In genomic region chr12:57247041-57247440, GRCh38 we compare ENCODE assay signal across 17 cellular contexts. TPM values are rescaled to one million over a fixed set of nuclear protein-coding genes. Genes with fewer than 3 reads are reported as not detected.
DNase-seq lines count a peak whose midpoint lies in the region; ATAC-seq and TF ChIP-seq lines count a peak whose summit lies in the region.
"Had no signal": no experiment of that assay in that cellular context is flagged by ENCODE, and none has a peak within 500 bp of the region (broad histone marks: within the 10 kb centered on the region; RNA-seq: fewer than 3 reads in every experiment).

No MANE protein-coding gene starts in this region.

- no peaks in the 10 kb centered on the region for H3K79me2 ChIP-seq in mesendoderm (ENCODE audit: control insufficient read depth, insufficient read depth, low read length)

- H3K18ac ChIP-seq in mesendoderm (ENCODE audit: low read length) = no peak overlapping the region

- DNase-seq in mesendoderm (peak; percentile 37), left lung (no peak), HFFc6 (no peak)
- DNase-seq in activated CD4-positive, alpha-beta memory T cell treated with anti-CD3 and anti-CD28 coated beads, Interleukin-2, amount 10 ng/mL, durations not matched to agents 7 days and 5 days = no peak
- no peak for DNase-seq in CD8-positive, alpha-beta T cell
- DNase-seq: ACHN; BE2C; C1 segment of cervical spinal cord; CD4-positive, CD25-positive, alpha-beta regulatory T cell; DMS153; DMS79; GDM1 had no signal

- H3K27ac ChIP-seq in HUES64 (ENCODE audit: low read depth, low read length) (0 out of 2 replicates have a peak overlapping the region, but pooled peaks have one; percentile 23), mesendoderm (ENCODE audit: low read depth, low read length) (no peak overlapping the region), left lung (no peak overlapping the region)
- no peak overlapping the region for H3K27ac ChIP-seq in CD8-positive, alpha-beta T cell (ENCODE audit: low read depth, low read length)
- H3K27ac ChIP-seq: KMS-11 had no signal

- H3K4me1 Mint-ChIP-seq in brain = peaks cover 32% of the 10 kb centered on the region
- peaks cover 28% of the 10 kb centered on the region for H3K4me1 Mint-ChIP-seq in activated CD4-positive, alpha-beta memory T cell treated with anti-CD3 and anti-CD28 coated beads, Interleukin-2, amount 10 ng/mL, durations not matched to agents 7 days and 5 days
- peaks cover 25% of the 10 kb centered on the region for H3K4me1 Mint-ChIP-seq in CD8-positive, alpha-beta T cell (ENCODE audit: low read depth)
- H3K4me1 Mint-ChIP-seq in HFFc6 (ENCODE audit: low read depth) = peaks cover 3% of the 10 kb centered on the region

- intact Hi-C loops in left lung (cut with DNase I) = no loop called here
- intact Hi-C loops in CD8-positive, alpha-beta T cell (cut with DNase I, micrococcal nuclease) = loop anchor here in 1 of 2 experiments (10.0 kb wide), 1 partner anchor 182 kb away; no protein-coding TSS in a partner anchor

- H3K9ac ChIP-seq in HUES64 (ENCODE audit: low read depth, low read length) = no peak overlapping the region
- no peak overlapping the region for H3K9ac ChIP-seq in mesendoderm (ENCODE audit: low read length)
- H3K9ac ChIP-seq: KMS-11 had no signal

- H3K27me3 ChIP-seq in HUES64 (ENCODE audit: insufficient read depth, low read length) (peaks cover 17% of the 10 kb centered on the region), mesendoderm (ENCODE audit: insufficient read depth, low read length, poor library complexity) (peaks cover 3% of the 10 kb centered on the region), left lung (peaks cover 12 to 31% of the 10 kb centered on the region in 2 donors)
- peaks cover 7% of the 10 kb centered on the region for H3K27me3 ChIP-seq in CD8-positive, alpha-beta T cell (ENCODE audit: insufficient read depth, low read length)

- no peak overlapping the region for H4K5ac ChIP-seq in mesendoderm (ENCODE audit: low read length)

- POLR2A ChIA-PET in activated CD4-positive, alpha-beta memory T cell treated with anti-CD3 and anti-CD28 coated beads, Interleukin-2, amount 10 ng/mL, durations not matched to agents 7 days and 5 days (lab: Charles Lee) = no interaction called here
- POLR2A ChIA-PET in CD8-positive, alpha-beta T cell (lab: Charles Lee) = no interaction called here

- H3K27ac Mint-ChIP-seq in brain = peak overlapping the region in 3 of 5 experiments; percentile 6 to 43 (median 12)
- no peak overlapping the region for H3K27ac Mint-ChIP-seq in activated CD4-positive, alpha-beta memory T cell treated with anti-CD3 and anti-CD28 coated beads, Interleukin-2, amount 10 ng/mL, durations not matched to agents 7 days and 5 days
- no peak overlapping the region for H3K27ac Mint-ChIP-seq in CD8-positive, alpha-beta T cell
- no peak overlapping the region for H3K27ac Mint-ChIP-seq in HFFc6
- H3K27ac Mint-ChIP-seq: CD4-positive, CD25-positive, alpha-beta regulatory T cell had no signal

- H2BK120ac ChIP-seq in mesendoderm (ENCODE audit: low read depth, low read length) = no peak overlapping the region

- H3K9me3 Mint-ChIP-seq in brain (no peaks in the 10 kb centered on the region), HFFc6 (no peaks in the 10 kb centered on the region)
- H3K9me3 Mint-ChIP-seq in activated CD4-positive, alpha-beta memory T cell treated with anti-CD3 and anti-CD28 coated beads, Interleukin-2, amount 10 ng/mL, durations not matched to agents 7 days and 5 days = no peaks in the 10 kb centered on the region
- H3K9me3 Mint-ChIP-seq in CD8-positive, alpha-beta T cell = no peaks in the 10 kb centered on the region

- 31% methylated on average over 1 of the region's 1 CpG for WGBS in HUES64
- no CpG with 5 or more reads among the region's 1 CpG for WGBS in mesendoderm (ENCODE audit: extremely low coverage, insufficient coverage, low lambda C conversion rate)

- CTCF ChIA-PET in activated CD4-positive, alpha-beta memory T cell treated with anti-CD3 and anti-CD28 coated beads, Interleukin-2, amount 10 ng/mL, durations not matched to agents 7 days and 5 days (lab: Charles Lee) = interaction anchor here (0.7 to 12.1 kb wide), 4 partner anchors 31 to 215 kb away, joined by 3 to 253 read pairs (median 4); partner anchors contain the start of genes GLI1 and NXPH4
- CTCF ChIA-PET in CD8-positive, alpha-beta T cell (lab: Charles Lee) = interaction anchor here (1.3 to 22.8 kb wide), 3 partner anchors 15 to 37 kb away, joined by 3 to 526 read pairs (median 3); no protein-coding TSS in a partner anchor

- H3K4me3 Mint-ChIP-seq in brain = no peak overlapping the region
- no peak overlapping the region for H3K4me3 Mint-ChIP-seq in activated CD4-positive, alpha-beta memory T cell treated with anti-CD3 and anti-CD28 coated beads, Interleukin-2, amount 10 ng/mL, durations not matched to agents 7 days and 5 days
- no peak overlapping the region for H3K4me3 Mint-ChIP-seq in CD8-positive, alpha-beta T cell
- no peak overlapping the region for H3K4me3 Mint-ChIP-seq in HFFc6
- H3K4me3 Mint-ChIP-seq: CD4-positive, CD25-positive, alpha-beta regulatory T cell had no signal

- H3K36me3 Mint-ChIP-seq in brain = peaks cover 18% of the 10 kb centered on the region
- H3K36me3 Mint-ChIP-seq in activated CD4-positive, alpha-beta memory T cell treated with anti-CD3 and anti-CD28 coated beads, Interleukin-2, amount 10 ng/mL, durations not matched to agents 7 days and 5 days (ENCODE audit: low read depth) = no peaks in the 10 kb centered on the region
- H3K36me3 Mint-ChIP-seq in CD8-positive, alpha-beta T cell = peaks cover 2% of the 10 kb centered on the region
- H3K36me3 Mint-ChIP-seq in HFFc6 (ENCODE audit: low read depth) = no peaks in the 10 kb centered on the region; the same call in 1 of the 2 replicates
- H3K36me3 Mint-ChIP-seq: CD4-positive, CD25-positive, alpha-beta regulatory T cell had no signal

- H3K4me1 ChIP-seq in HUES64 (ENCODE audit: insufficient read depth, low read length) (peaks cover 24% of the 10 kb centered on the region), mesendoderm (ENCODE audit: control insufficient read depth, low read depth, low read length) (no peaks in the 10 kb centered on the region), left lung (peaks cover 10 to 28% of the 10 kb centered on the region in 2 donors)
- H3K4me1 ChIP-seq in CD8-positive, alpha-beta T cell (ENCODE audit: insufficient read depth, low read length) = peaks cover 21% of the 10 kb centered on the region

- H4K8ac ChIP-seq in mesendoderm (ENCODE audit: low read depth, low read length) = no peak overlapping the region

- H3K36me3 ChIP-seq in HUES64 (ENCODE audit: insufficient read depth, low read length) (no peaks in the 10 kb centered on the region), mesendoderm (ENCODE audit: control insufficient read depth, insufficient read depth, low read length) (no peaks in the 10 kb centered on the region), left lung (no peaks in the 10 kb centered on the region)
- H3K36me3 ChIP-seq in CD8-positive, alpha-beta T cell (ENCODE audit: insufficient read depth, low read length) = no peaks in the 10 kb centered on the region
- H3K36me3 ChIP-seq: BE2C had no signal

- H2AK5ac ChIP-seq in mesendoderm (ENCODE audit: low read length) = no peak overlapping the region

- H3K27me3 Mint-ChIP-seq in brain (peaks cover 19% of the 10 kb centered on the region), HFFc6 (ENCODE audit: insufficient read depth) (peaks cover 9% of the 10 kb centered on the region)
- H3K27me3 Mint-ChIP-seq in activated CD4-positive, alpha-beta memory T cell treated with anti-CD3 and anti-CD28 coated beads, Interleukin-2, amount 10 ng/mL, durations not matched to agents 7 days and 5 days = peaks cover 11% of the 10 kb centered on the region
- peaks cover 14% of the 10 kb centered on the region for H3K27me3 Mint-ChIP-seq in CD8-positive, alpha-beta T cell (ENCODE audit: low read depth)

- H3K79me1 ChIP-seq in mesendoderm (ENCODE audit: low read length) = no peaks in the 10 kb centered on the region

- no peak overlapping the region; the same call in 1 of the 2 replicates for H3K4me3 ChIP-seq in HUES64 (ENCODE audit: low read length)
- no peak overlapping the region for H3K4me3 ChIP-seq in mesendoderm (ENCODE audit: low read length)
- H3K4me3 ChIP-seq in left lung = no peak overlapping the region
- no peak overlapping the region for H3K4me3 ChIP-seq in CD8-positive, alpha-beta T cell (ENCODE audit: low read depth, low read length)

- H3K4me2 ChIP-seq in mesendoderm (ENCODE audit: low read length) = no peak overlapping the region
- H3K4me2 ChIP-seq: KMS-11 had no signal

- no peak overlapping the region for H3K4ac ChIP-seq in mesendoderm (ENCODE audit: low read depth, low read length)

- ATAC-seq in left lung = no peak
- no peak for ATAC-seq in CD8-positive, alpha-beta T cell
- ATAC-seq: HCT116 had no signal

- TF ChIP-seq CTCF in brain (conservative IDR thresholded peaks at IDR 0.05) (no peak), left lung (IDR thresholded peaks at IDR 0.05) (no peak), HFFc6 (IDR thresholded peaks at IDR 0.05) (no peak)
- no peak for TF ChIP-seq CTCF in CD8-positive, alpha-beta T cell (IDR thresholded peaks at IDR 0.05)

- H3K9me3 ChIP-seq in HUES64 (ENCODE audit: insufficient read depth, low read depth, low read length) (no peaks in the 10 kb centered on the region), left lung (no peaks in the 10 kb centered on the region)
- H3K9me3 ChIP-seq in CD8-positive, alpha-beta T cell (ENCODE audit: low read length) = no peaks in the 10 kb centered on the region
- H3K9me3 ChIP-seq: BE2C had no signal

- H3K56ac ChIP-seq in mesendoderm (ENCODE audit: low read length) = no peak overlapping the region

- no peak overlapping the region for H2BK5ac ChIP-seq in mesendoderm (ENCODE audit: low read length)

- H3K23ac ChIP-seq in mesendoderm (ENCODE audit: low read length) = no peak overlapping the region

- no peak overlapping the region for H2BK15ac ChIP-seq in mesendoderm (replicated peaks; ENCODE audit: low read depth)

RNA-seq across cellular contexts. Expression of gene STAC3, which starts 3.9 kb away (rescaled TPM):
- 0.90 TPM for polyA plus RNA-seq in HUES64 (2013, experiment 1 of 2)
- polyA plus RNA-seq in HUES64 (2013, experiment 2 of 2) = 0.82 TPM
- polyA plus RNA-seq in brain (ENCODE audit: insufficient read depth, low read depth, low replicate concordance) = 1.9 TPM
- polyA plus RNA-seq in mesendoderm (2013, experiment 1 of 2) = 0.24 TPM
- polyA plus RNA-seq in mesendoderm (2013, experiment 2 of 2) = 0.42 TPM
- total RNA-seq in activated CD4-positive, alpha-beta memory T cell treated with anti-CD3 and anti-CD28 coated beads, Interleukin-2, amount 10 ng/mL, durations not matched to agents 7 days and 5 days = 1 to 10 TPM; 4.1 to 4.5 TPM
- 1 to 10 TPM; 3.4 to 5.0 TPM for total RNA-seq in left lung
- 1 to 10 TPM in 1 of 2 experiments, under 1 TPM in 1; 0.54 to 1.5 TPM for total RNA-seq in CD8-positive, alpha-beta T cell
- total RNA-seq in HFFc6 (2021; fragmentation: NEBNext Ultra II Directional; extraction: Animal tissue kit (Norgen Biotek cat#: 25700)) = 1 to 10 TPM in 1 of 6 experiments, under 1 TPM in 5; 0.21 to 1.1 (median 0.58) TPM
- total RNA-seq: H4 had no signal

RNA-seq across cellular contexts. Expression of gene SHMT2, which starts 17.5 kb away (rescaled TPM):
- polyA plus RNA-seq in HUES64 (2013, experiment 1 of 2) = 125 TPM
- polyA plus RNA-seq in HUES64 (2013, experiment 2 of 2) = 133 TPM
- polyA plus RNA-seq in brain (ENCODE audit: insufficient read depth, low read depth, low replicate concordance) = 394 TPM
- polyA plus RNA-seq in mesendoderm (2013, experiment 1 of 2) = 223 TPM
- 222 TPM for polyA plus RNA-seq in mesendoderm (2013, experiment 2 of 2)
- total RNA-seq in activated CD4-positive, alpha-beta memory T cell treated with anti-CD3 and anti-CD28 coated beads, Interleukin-2, amount 10 ng/mL, durations not matched to agents 7 days and 5 days = 100 to 1,000 TPM; 224 to 244 TPM
- 100 to 1,000 TPM in 1 of 2 donors, 10 to 100 TPM in 1; 64.7 to 116 TPM for total RNA-seq in left lung
- 10 to 100 TPM; 14.2 to 18.6 TPM for total RNA-seq in CD8-positive, alpha-beta T cell
- total RNA-seq in HFFc6 (2021; fragmentation: NEBNext Ultra II Directional; extraction: Animal tissue kit (Norgen Biotek cat#: 25700)) = 100 to 1,000 TPM; 112 to 127 (median 126) TPM

RNA-seq across cellular contexts. Expression of gene NXPH4, which starts 30.4 kb away (rescaled TPM):
- polyA plus RNA-seq in HUES64 (2013, experiment 1 of 2) = 0.70 TPM
- 2.2 TPM for polyA plus RNA-seq in HUES64 (2013, experiment 2 of 2)
- 41.8 TPM for polyA plus RNA-seq in brain (ENCODE audit: insufficient read depth, low read depth, low replicate concordance)
- polyA plus RNA-seq in mesendoderm (2013, experiment 1 of 2) = 0.52 TPM
- polyA plus RNA-seq in mesendoderm (2013, experiment 2 of 2) = 0.42 TPM
- total RNA-seq in activated CD4-positive, alpha-beta memory T cell treated with anti-CD3 and anti-CD28 coated beads, Interleukin-2, amount 10 ng/mL, durations not matched to agents 7 days and 5 days = 1 to 10 TPM in 1 of 2 experiments, under 1 TPM in 1; 0.81 to 1.1 TPM
- total RNA-seq in left lung = 1 to 10 TPM in 1 of 2 donors, under 1 TPM in 1; 0.93 to 1.0 TPM
- total RNA-seq in CD8-positive, alpha-beta T cell = 1 to 10 TPM; 1.4 to 1.7 TPM
- 1 to 10 TPM; 2.9 to 8.2 (median 3.9) TPM for total RNA-seq in HFFc6 (2021; fragmentation: NEBNext Ultra II Directional; extraction: Animal tissue kit (Norgen Biotek cat#: 25700))

Comparison
In these comparisons a context has a peak if more than half of its experiments do, and no peak if none do; other contexts are left out.
1. H3K27ac Mint-ChIP-seq: peak in brain (3 of 5); none in activated CD4-positive, alpha-beta memory T cell treated with anti-CD3 and anti-CD28 coated beads, Interleukin-2, amount 10 ng/mL, durations not matched to agents 7 days and 5 days (single experiment), CD8-positive, alpha-beta T cell (single experiment) and HFFc6 (single experiment).